ENCODE assay signal across 1 cellular context in the genomic region with DNA sequence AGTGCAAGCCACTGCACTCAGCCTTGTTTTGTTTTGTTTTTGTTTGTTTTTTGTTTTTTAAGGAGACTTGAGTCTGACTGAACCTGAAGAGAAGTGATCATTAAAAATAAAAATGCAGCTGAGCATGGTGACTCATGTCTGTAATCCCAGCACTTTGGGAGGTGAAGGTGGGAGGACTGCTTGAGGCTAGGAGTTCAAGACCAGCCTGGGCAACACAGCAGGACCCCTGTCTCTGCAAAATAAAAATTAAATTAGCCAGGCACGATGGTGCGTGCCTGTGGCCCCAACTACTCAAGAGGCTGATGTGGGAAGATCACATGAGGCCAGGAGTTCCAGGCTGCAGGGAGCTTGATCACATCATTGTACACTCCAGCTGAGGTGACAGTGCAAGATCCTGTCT.
TF ChIP-seq lines count a peak whose summit lies in the region.

No MANE protein-coding gene starts in this region.

TF ChIP-seq in HEK293, 187 proteins besides CTCF, POLR2A, EP300 and RAD21 (continued from another document):
- no peak for TF ChIP-seq ZNF629 (tag by site-specific recombination; IDR thresholded peaks at IDR 0.05)
- TF ChIP-seq ZFHX2 (tag by site-specific recombination; conservative IDR thresholded peaks at IDR 0.05), result 0 out of 2 replicates have a peak, but pooled peaks have one; percentile 24
- TF ChIP-seq, protein P1, sequence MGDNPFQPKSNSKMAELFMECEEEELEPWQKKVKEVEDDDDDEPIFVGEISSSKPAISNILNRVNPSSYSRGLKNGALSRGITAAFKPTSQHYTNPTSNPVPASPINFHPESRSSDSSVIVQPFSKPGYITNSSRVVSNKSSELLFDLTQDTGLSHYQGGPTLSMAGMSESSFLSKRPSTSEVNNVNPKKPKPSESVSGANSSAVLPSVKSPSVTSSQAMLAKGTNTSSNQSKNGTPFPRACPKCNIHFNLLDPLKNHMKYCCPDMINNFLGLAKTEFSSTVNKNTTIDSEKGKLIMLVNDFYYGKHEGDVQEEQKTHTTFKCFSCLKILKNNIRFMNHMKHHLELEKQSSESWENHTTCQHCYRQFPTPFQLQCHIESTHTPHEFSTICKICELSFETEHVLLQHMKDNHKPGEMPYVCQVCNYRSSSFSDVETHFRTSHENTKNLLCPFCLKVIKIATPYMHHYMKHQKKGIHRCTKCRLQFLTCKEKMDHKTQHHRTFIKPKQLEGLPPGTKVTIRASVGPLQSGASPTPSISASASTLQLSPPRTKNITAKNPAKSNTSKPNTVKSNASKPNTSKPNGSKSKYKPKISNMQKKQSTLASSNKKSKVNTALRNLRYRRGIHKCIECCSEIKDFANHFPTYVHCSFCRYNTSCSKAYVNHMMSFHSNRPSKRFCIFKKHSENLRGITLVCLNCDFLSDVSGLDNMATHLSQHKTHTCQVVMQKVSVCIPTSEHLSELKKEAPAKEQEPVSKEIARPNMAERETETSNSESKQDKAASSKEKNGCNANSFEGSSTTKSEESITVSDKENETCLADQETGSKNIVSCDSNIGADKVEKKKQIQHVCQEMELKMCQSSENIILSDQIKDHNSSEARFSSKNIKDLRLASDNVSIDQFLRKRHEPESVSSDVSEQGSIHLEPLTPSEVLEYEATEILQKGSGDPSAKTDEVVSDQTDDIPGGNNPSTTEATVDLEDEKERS (tag by site-specific recombination; IDR thresholded peaks at IDR 0.05), result no peak
- TF ChIP-seq, protein P2, sequence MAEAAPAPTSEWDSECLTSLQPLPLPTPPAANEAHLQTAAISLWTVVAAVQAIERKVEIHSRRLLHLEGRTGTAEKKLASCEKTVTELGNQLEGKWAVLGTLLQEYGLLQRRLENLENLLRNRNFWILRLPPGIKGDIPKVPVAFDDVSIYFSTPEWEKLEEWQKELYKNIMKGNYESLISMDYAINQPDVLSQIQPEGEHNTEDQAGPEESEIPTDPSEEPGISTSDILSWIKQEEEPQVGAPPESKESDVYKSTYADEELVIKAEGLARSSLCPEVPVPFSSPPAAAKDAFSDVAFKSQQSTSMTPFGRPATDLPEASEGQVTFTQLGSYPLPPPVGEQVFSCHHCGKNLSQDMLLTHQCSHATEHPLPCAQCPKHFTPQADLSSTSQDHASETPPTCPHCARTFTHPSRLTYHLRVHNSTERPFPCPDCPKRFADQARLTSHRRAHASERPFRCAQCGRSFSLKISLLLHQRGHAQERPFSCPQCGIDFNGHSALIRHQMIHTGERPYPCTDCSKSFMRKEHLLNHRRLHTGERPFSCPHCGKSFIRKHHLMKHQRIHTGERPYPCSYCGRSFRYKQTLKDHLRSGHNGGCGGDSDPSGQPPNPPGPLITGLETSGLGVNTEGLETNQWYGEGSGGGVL (tag by site-specific recombination; IDR thresholded peaks at IDR 0.05), result no peak
- TF ChIP-seq ZNF214 (tag by site-specific recombination; IDR thresholded peaks at IDR 0.05; ENCODE audit: borderline replicate concordance), result no peak
- no peak for TF ChIP-seq ZNF792 (tag by site-specific recombination; IDR thresholded peaks at IDR 0.05)
